ENCODE assay signal across 21 cellular contexts in genomic region chr2:143878131-143878530, GRCh38.
DNase-seq lines count a peak whose midpoint lies in the region; ATAC-seq lines count a peak whose summit lies in the region.
"Had no signal": no experiment of that assay in that cellular context is flagged by ENCODE, and none has a peak within 500 bp of the region (broad histone marks: within the 10 kb centered on the region; RNA-seq: fewer than 3 reads in every experiment).

No MANE protein-coding gene starts in this region.

- no peaks in the 10 kb centered on the region for H3K9me3 ChIP-seq in HUES48 (ENCODE audit: control insufficient read depth, insufficient read depth, low read length)
- H3K9me3 ChIP-seq: SK-N-SH, upper lobe of left lung had no signal

- no peak overlapping the region for H3K9ac ChIP-seq in HUES48 (ENCODE audit: low read depth, low read length)
- H3K9ac ChIP-seq: SK-N-SH had no signal

- DNase-seq in NCI-H1694 treated with DMSO at 0.1 percent for 48 hours (lab: John Stamatoyannopoulos, UW) = peak; percentile 86
- peak; percentile 74 for DNase-seq in NCI-H69 (lab: John Stamatoyannopoulos, UW)
- DNase-seq in myocyte (ENCODE audit: low read depth) = peak; percentile 64
- no peak for DNase-seq in LoVo (ENCODE audit: low spot score)
- DNase-seq: activated CD4-positive, alpha-beta T cell treated with anti-CD3 and anti-CD28 coated beads, Interleukin-2, amount 50 U/mL, for 4 hours; activated effector memory CD4-positive, alpha-beta T cell treated with anti-CD3 and anti-CD28 coated beads, Interleukin-2, amount 50 U/mL, for 16 hours; CD8-positive, alpha-beta memory T cell; immature natural killer cell; left ventricle myocardium superior; mucosa of descending colon; RPMI8226; SK-N-SH; spleen; stimulated activated CD4-positive, alpha-beta T cell treated with anti-CD3 and anti-CD28 coated beads, Interleukin-4, amount 100 ng/mL, for 4 hours; upper lobe of left lung; WERI-Rb-1 had no signal

- H3K27me3 ChIP-seq in HUES48 (ENCODE audit: control insufficient read depth, insufficient read depth, low read length) = no peaks in the 10 kb centered on the region
- H3K27me3 ChIP-seq: breast epithelium, spleen, upper lobe of left lung had no signal

- ATAC-seq in HG03469 (IDR thresholded peaks at IDR 0.05; ENCODE audit: unreplicated experiment) (no peak), GM18502 (IDR thresholded peaks at IDR 0.05; ENCODE audit: poor library complexity, unreplicated experiment) (no peak)
- ATAC-seq: left ventricle myocardium superior, mucosa of descending colon had no signal

- H3K27ac ChIP-seq in HUES48 (ENCODE audit: low read depth, low read length) = peak overlapping the region; percentile 5
- H3K27ac ChIP-seq: breast epithelium, coronary artery, spleen, upper lobe of left lung, WERI-Rb-1 had no signal

- peaks cover 34% of the 10 kb centered on the region for H3K4me1 ChIP-seq in HUES48 (ENCODE audit: control insufficient read depth, insufficient read depth, low read length)
- H3K4me1 ChIP-seq: breast epithelium, spleen, upper lobe of left lung had no signal

- H3K36me3 ChIP-seq in HUES48 (ENCODE audit: control insufficient read depth, insufficient read depth, low read length) = no peaks in the 10 kb centered on the region
- H3K36me3 ChIP-seq: breast epithelium, spleen, upper lobe of left lung, WERI-Rb-1 had no signal

- H3K4me3 ChIP-seq in HUES48 (ENCODE audit: low read depth, low read length) = no peak overlapping the region
- H3K4me3 ChIP-seq: breast epithelium, coronary artery, mucosa of descending colon, spleen, upper lobe of left lung had no signal
